1 cellular context compared by ENCODE assay signal in the genomic region with DNA sequence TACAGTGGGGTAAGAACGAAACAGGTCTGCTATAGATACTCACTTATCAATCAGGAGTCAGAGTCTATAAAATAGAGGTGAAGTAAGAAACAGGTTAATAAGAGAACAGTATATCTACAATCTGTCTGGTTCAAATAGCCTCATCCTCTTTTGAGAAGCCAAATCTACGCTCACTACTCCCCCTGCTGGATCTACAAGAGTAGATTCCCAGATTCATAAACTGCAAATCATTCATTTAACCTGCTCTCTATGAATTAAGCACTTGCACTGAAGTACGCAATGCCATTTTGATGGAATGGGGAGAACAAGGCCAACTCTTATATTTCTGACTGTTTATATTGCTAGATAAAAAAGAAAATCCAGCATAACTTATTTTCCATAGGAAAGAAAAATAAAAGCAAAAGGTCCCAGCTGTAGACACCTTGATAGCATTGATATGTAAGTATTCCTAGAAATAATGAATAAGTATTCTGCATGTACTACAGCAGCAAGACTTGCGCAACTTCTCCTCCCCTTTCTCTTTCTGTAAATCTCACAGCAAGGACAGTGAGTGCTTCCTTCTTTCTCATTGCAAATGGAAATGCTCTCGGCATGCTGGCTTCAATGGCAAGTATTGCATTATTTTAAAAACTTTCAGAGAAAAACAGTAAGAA.
TF ChIP-seq lines count a peak whose summit lies in the region.

No MANE protein-coding gene starts in this region.

TF ChIP-seq in HepG2, 621 proteins besides CTCF, POLR2A, EP300 and RAD21 (continued from another document):
- TF ChIP-seq, protein P1, sequence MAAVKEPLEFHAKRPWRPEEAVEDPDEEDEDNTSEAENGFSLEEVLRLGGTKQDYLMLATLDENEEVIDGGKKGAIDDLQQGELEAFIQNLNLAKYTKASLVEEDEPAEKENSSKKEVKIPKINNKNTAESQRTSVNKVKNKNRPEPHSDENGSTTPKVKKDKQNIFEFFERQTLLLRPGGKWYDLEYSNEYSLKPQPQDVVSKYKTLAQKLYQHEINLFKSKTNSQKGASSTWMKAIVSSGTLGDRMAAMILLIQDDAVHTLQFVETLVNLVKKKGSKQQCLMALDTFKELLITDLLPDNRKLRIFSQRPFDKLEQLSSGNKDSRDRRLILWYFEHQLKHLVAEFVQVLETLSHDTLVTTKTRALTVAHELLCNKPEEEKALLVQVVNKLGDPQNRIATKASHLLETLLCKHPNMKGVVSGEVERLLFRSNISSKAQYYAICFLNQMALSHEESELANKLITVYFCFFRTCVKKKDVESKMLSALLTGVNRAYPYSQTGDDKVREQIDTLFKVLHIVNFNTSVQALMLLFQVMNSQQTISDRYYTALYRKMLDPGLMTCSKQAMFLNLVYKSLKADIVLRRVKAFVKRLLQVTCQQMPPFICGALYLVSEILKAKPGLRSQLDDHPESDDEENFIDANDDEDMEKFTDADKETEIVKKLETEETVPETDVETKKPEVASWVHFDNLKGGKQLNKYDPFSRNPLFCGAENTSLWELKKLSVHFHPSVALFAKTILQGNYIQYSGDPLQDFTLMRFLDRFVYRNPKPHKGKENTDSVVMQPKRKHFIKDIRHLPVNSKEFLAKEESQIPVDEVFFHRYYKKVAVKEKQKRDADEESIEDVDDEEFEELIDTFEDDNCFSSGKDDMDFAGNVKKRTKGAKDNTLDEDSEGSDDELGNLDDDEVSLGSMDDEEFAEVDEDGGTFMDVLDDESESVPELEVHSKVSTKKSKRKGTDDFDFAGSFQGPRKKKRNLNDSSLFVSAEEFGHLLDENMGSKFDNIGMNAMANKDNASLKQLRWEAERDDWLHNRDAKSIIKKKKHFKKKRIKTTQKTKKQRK (IDR thresholded peaks at IDR 0.05; ENCODE audit: low read length): 0 out of 2 replicates have a peak, but pooled peaks have one; percentile 24
- TF ChIP-seq MIXL1 (CRISPR knock-in tag; IDR thresholded peaks at IDR 0.05) (0 out of 2 replicates have a peak, but pooled peaks have one; percentile 14), SMC3 (IDR thresholded peaks at IDR 0.05; ENCODE audit: low read length) (peak; percentile 82), ZNF614 (CRISPR knock-in tag; IDR thresholded peaks at IDR 0.05; ENCODE audit: borderline replicate concordance) (no peak)
